1 cellular context compared by ENCODE assay signal in the genomic region with DNA sequence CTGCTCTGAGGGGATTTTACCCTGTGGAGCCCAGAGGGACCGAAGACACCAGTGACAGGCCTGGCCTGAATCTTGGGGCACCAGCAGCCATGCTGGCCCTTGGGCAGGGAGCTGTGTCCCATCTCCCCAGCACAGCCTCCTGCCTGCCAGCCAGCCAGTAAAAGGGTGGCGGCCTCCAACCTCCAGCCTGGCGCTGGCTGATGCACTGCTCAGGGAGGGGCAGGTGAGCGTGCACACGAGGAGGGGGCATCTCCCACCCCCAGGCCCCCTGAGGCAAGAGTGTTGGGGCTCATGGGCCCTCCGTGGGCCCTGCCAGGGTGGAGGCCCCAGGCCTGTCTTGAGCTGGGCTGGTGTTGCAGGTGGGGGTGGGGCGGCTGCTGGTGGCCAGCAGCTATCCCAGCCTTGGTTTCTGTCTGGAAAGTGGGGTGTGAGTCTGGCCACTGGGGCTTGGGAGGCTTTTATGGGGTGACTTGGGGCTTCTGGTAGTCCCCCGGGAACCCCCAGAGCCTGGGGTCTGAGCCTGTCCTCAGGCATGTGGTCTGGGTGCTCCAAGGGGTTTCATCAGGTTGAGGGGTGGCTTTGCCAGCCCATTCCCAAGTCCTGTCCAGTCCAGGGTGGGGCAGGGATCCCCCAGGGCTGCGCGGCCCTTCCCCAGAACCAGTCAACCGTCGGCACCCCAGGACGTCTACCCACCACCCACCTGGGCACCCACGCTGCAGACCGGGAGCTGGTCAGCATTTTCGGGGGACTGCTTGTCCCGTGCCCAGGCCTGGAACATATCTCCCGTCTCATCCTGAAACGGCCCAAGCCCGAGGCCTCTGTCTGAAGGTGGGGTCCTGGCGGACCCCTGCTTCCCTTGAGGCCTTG.
TF ChIP-seq lines count a peak whose summit lies in the region.

No MANE protein-coding gene starts in this region.

TF ChIP-seq in K562, 482 proteins besides CTCF, POLR2A, EP300 and RAD21:
- TF ChIP-seq TBL1XR1 (IDR thresholded peaks at IDR 0.05; ENCODE audit: low read length in 2 of 2) (no peak), POLR2G (IDR thresholded peaks at IDR 0.05; ENCODE audit: low read depth, low read length) (peak; percentile 66), ILK (tag; IDR thresholded peaks at IDR 0.05; ENCODE audit: borderline replicate concordance, low read depth) (no peak)
TF ChIP-seq in K562: peak in this region for 1.
